1 cellular context compared by ENCODE assay signal in genomic region chr19:23403581-23404324, GRCh38.
TF ChIP-seq lines count a peak whose summit lies in the region.

No MANE protein-coding gene starts in this region.

TF ChIP-seq in GM23338, 12 proteins besides CTCF, POLR2A, EP300 and RAD21 (continued from another document):
- TF ChIP-seq REST (IDR thresholded peaks at IDR 0.05; ENCODE audit: unreplicated experiment), result no peak
- TF ChIP-seq JUNB (IDR thresholded peaks at IDR 0.05; ENCODE audit: unreplicated experiment), result no peak
